In genomic region chr6:158060447-158061360, GRCh38 we compare ENCODE assay signal across 8 cellular contexts.
A peak's percentile ranks its signal among the peaks of the same experiment; 100 is the strongest.
DNase-seq lines count a peak whose midpoint lies in the region; ATAC-seq, FAIRE-seq and TF ChIP-seq lines count a peak whose summit lies in the region.

No MANE protein-coding gene starts in this region.

- H3K27ac ChIP-seq in body of pancreas: peak overlapping the region; percentile 75 to 89 (median 83)
- peak overlapping the region; percentile 38 to 89 (median 78) for H3K27ac ChIP-seq in stomach

- intact Hi-C loops in body of pancreas (cut with DNase I) (no loop called here), stomach (cut with DNase I; ENCODE audit: low total_unique reads) (loop anchor here (10.0 kb wide), 1 partner anchor 86 kb away; no protein-coding TSS in a partner anchor)

- H3K36me3 ChIP-seq in body of pancreas (replicated peaks in 1 of 2; ENCODE audit: insufficient read depth in 1 of 2, low read depth in 2 of 2) (peaks cover 0 to 3% of the 10 kb centered on the region in 2 donors), stomach (peaks cover 14 to 56% (median 46%) of the 10 kb centered on the region in 4 donors)

- H3K4me3 ChIP-seq in body of pancreas: no peak overlapping the region
- H3K4me3 ChIP-seq in stomach: peak overlapping the region in 1 of 4 donors; percentile 9

- no peak for TF ChIP-seq EP300 in stomach (IDR thresholded peaks at IDR 0.05)

- no peaks in the 10 kb centered on the region for H3K9me3 ChIP-seq in body of pancreas
- H3K9me3 ChIP-seq in stomach: no peaks in the 10 kb centered on the region

- ATAC-seq in body of pancreas (peak; percentile 85), HG02571 (IDR thresholded peaks at IDR 0.05; ENCODE audit: unreplicated experiment) (no peak)

- TF ChIP-seq CTCF in body of pancreas (IDR thresholded peaks at IDR 0.05): no peak
- no peak for TF ChIP-seq CTCF in stomach (IDR thresholded peaks at IDR 0.05)

- WGBS in body of pancreas, 2 donors: 52 to 64% methylated on average over 8 to 12 of the region's 12 CpGs
- WGBS in stomach, 5 donors: 37 to 48% (median 39%) methylated on average over 12 of the region's 12 CpGs

- H3K27me3 ChIP-seq in body of pancreas: no peaks in the 10 kb centered on the region
- no peaks in the 10 kb centered on the region for H3K27me3 ChIP-seq in stomach

- DNase-seq in COLO668 (lab: John Stamatoyannopoulos, UW; ENCODE audit: unreplicated experiment) (peak; percentile 15), NCI-H1048 (lab: John Stamatoyannopoulos, UW) (peak; percentile 71), body of pancreas (peak; percentile 78 to 92 (median 86)), stomach (peak; percentile 72), GM12891 (ENCODE audit: insufficient read length, low spot score) (no peak)
- DNase-seq in activated CD4-positive, CD25-positive, alpha-beta regulatory T cell (lab: John Stamatoyannopoulos, UW): no peak

- FAIRE-seq in islet of Langerhans (lab: Jason Lieb, UNC) (peak; percentile 62), GM12891 (lab: Jason Lieb, UNC) (no peak)

- TF ChIP-seq POLR2A in body of pancreas (IDR thresholded peaks at IDR 0.05) (peak in 1 of 3 donors; percentile 44), stomach (IDR thresholded peaks at IDR 0.05) (no peak), GM12891 (IDR thresholded peaks at IDR 0.05; ENCODE audit: low read depth, low read length) (no peak)

- peaks cover 30% of the 10 kb centered on the region for H3K4me1 ChIP-seq in body of pancreas
- peaks cover 17 to 38% (median 22%) of the 10 kb centered on the region in 4 donors for H3K4me1 ChIP-seq in stomach

TF ChIP-seq in GM12891, 5 proteins besides CTCF, POLR2A, EP300 and RAD21:
- TF ChIP-seq POU2F2 (IDR thresholded peaks at IDR 0.05; ENCODE audit: low read depth, low read length) (no peak), SPI1 (IDR thresholded peaks at IDR 0.05; ENCODE audit: low read depth, low read length) (no peak), PAX5 (IDR thresholded peaks at IDR 0.05; ENCODE audit: insufficient read depth, low read length, severe bottlenecking) (no peak), POLR2AphosphoS5 (IDR thresholded peaks at IDR 0.05; ENCODE audit: low read depth, low read length) (no peak), TAF1 (IDR thresholded peaks at IDR 0.05; ENCODE audit: low read depth, low read length) (no peak)

Comparison
In these comparisons a context has a peak if more than half of its experiments do, and no peak if none do; other contexts are left out.
1. DNase-seq: peak in COLO668 (single experiment), NCI-H1048 (single experiment), body of pancreas (4 of 4) and stomach (single experiment); none in activated CD4-positive, CD25-positive, alpha-beta regulatory T cell (0 of 4) and GM12891 (single experiment).